Comparison of ENCODE assay signal across 12 cellular contexts in genomic region chr1:22639286-22639685, GRCh38. TPM values are rescaled to one million over a fixed set of nuclear protein-coding genes. Genes with fewer than 3 reads are reported as not detected.
DNase-seq lines count a peak whose midpoint lies in the region; ATAC-seq and TF ChIP-seq lines count a peak whose summit lies in the region.
"Had no signal": no experiment of that assay in that cellular context is flagged by ENCODE, and none has a peak within 500 bp of the region (broad histone marks: within the 10 kb centered on the region; RNA-seq: fewer than 3 reads in every experiment).

No MANE protein-coding gene starts in this region.

- H3K9me3 ChIP-seq in Panc1 (ENCODE audit: control insufficient read depth, insufficient read depth, low read depth, low read length): no peaks in the 10 kb centered on the region
- H3K9me3 ChIP-seq in suprapubic skin: no peaks in the 10 kb centered on the region
- H3K9me3 ChIP-seq: right lobe of liver had no signal

- 33% methylated on average over 8 of the region's 8 CpGs for WGBS in suprapubic skin

- in situ Hi-C loops in Panc1 (cut with HindIII; ENCODE audit: low pct_unique_long_range_greater_than_20kb, low sequenced_read_pairs): no loop called here

- no peaks in the 10 kb centered on the region for H3K4me1 ChIP-seq in Panc1 (ENCODE audit: control insufficient read depth, insufficient read depth, low read length)
- H3K4me1 ChIP-seq in suprapubic skin: peaks cover 5% of the 10 kb centered on the region
- H3K4me1 ChIP-seq: right lobe of liver had no signal

- CTCF ChIA-PET in Panc1 (lab: Charles Lee): interaction anchor here (0.6 kb wide), 1 partner anchor 146 kb away, joined by 9 read pairs; no protein-coding TSS in a partner anchor

- H3K27ac ChIP-seq in Panc1 (ENCODE audit: low read length) (no peak overlapping the region), suprapubic skin (no peak overlapping the region)
- H3K27ac ChIP-seq: right lobe of liver had no signal

- POLR2A ChIA-PET in Panc1 (lab: Charles Lee): no interaction called here

- H3K27me3 ChIP-seq in Panc1 (ENCODE audit: control insufficient read depth, insufficient read depth, low read length) (no peaks in the 10 kb centered on the region; the same call in 1 of the 2 replicates), suprapubic skin (peaks cover 41% of the 10 kb centered on the region)
- H3K27me3 ChIP-seq: right lobe of liver had no signal

- peak; percentile 32; the same call in 1 of the 2 replicates for TF ChIP-seq CTCF in Panc1 (IDR thresholded peaks at IDR 0.05)
- no peak for TF ChIP-seq CTCF in fibroblast of pulmonary artery (IDR thresholded peaks at IDR 0.05; ENCODE audit: low read length, missing control alignments)
- no peak for TF ChIP-seq CTCF in suprapubic skin (IDR thresholded peaks at IDR 0.05)

- DNase-seq in NCI-H524 (lab: John Stamatoyannopoulos, UW): peak; percentile 52 to 68
- DNase-seq in NCI-H524 treated with DMSO at 0.1 percent for 48 hours (lab: John Stamatoyannopoulos, UW): no peak
- no peak for DNase-seq in Panc1 (ENCODE audit: low read depth, low spot score)
- DNase-seq in fibroblast of pulmonary artery (ENCODE audit: low read depth): peak; percentile 15
- DNase-seq in suprapubic skin (ENCODE audit: low spot score in 2 of 2): no peak
- DNase-seq in UCSD-AML1 (lab: John Stamatoyannopoulos, UW; ENCODE audit: unreplicated experiment): no peak
- DNase-seq in activated CD8-positive, alpha-beta memory T cell treated with anti-CD3 and anti-CD28 coated beads for 24 hours: no peak
- DNase-seq: NCI-H446 treated with DMSO at 0.1 percent for 48 hours, right lobe of liver had no signal

- no peak for TF ChIP-seq POLR2A in suprapubic skin (IDR thresholded peaks at IDR 0.05)

- intact Hi-C loops in Panc1 (cut with micrococcal nuclease; ENCODE audit: unreplicated experiment): no loop called here

- TF ChIP-seq EP300 in suprapubic skin (IDR thresholded peaks at IDR 0.05): no peak

- ATAC-seq in Panc1 (no peak), HG02870 (IDR thresholded peaks at IDR 0.05; ENCODE audit: unreplicated experiment) (no peak)
- ATAC-seq: left colon had no signal

- H3K36me3 ChIP-seq in Panc1 (ENCODE audit: control insufficient read depth, insufficient read depth, low read length) (no peaks in the 10 kb centered on the region), suprapubic skin (no peaks in the 10 kb centered on the region)
- H3K36me3 ChIP-seq: right lobe of liver had no signal

- no peak overlapping the region for H3K4me3 ChIP-seq in Panc1 (ENCODE audit: low read depth in 2 of 2, low read length in 2 of 2)
- H3K4me3 ChIP-seq in fibroblast of pulmonary artery (replicated peaks; ENCODE audit: low read depth, low read length): no peak overlapping the region
- peak overlapping the region; percentile 28 for H3K4me3 ChIP-seq in suprapubic skin

- BruUV-seq in Panc1 (replicated peaks; lab: Mats Ljungman, UMichigan): no TSS peak

RNA-seq across cellular contexts. Expression of gene C1QA, which starts 2.9 kb away (rescaled TPM):
- total RNA-seq in Panc1 (2021; ENCODE audit: unreplicated experiment): 0.41 TPM
- polyA plus RNA-seq in Panc1 (2012; ENCODE audit: insufficient read length): not detected
- 10 to 100 TPM in 2 of 4 donors, 1 to 10 TPM in 2; 7.2 to 24.3 (median 16.4) TPM for total RNA-seq in suprapubic skin
- total RNA-seq: T-helper 2 cell treated with Interferon-gamma antibody and Interleukin-4, amounts not matched to agents 100 ng/mL and 5 ng/mL, for 36 hours had no signal

RNA-seq across cellular contexts. Expression of gene C1QC, which starts 4.1 kb away (rescaled TPM):
- 0.64 TPM for total RNA-seq in Panc1 (2021; ENCODE audit: unreplicated experiment)
- polyA plus RNA-seq in Panc1 (2012; ENCODE audit: insufficient read length): 0.19 TPM
- 10 to 100 TPM in 3 of 4 donors, 1 to 10 TPM in 1; 6.5 to 31.9 (median 20.4) TPM for total RNA-seq in suprapubic skin
- total RNA-seq: T-helper 2 cell treated with Interferon-gamma antibody and Interleukin-4, amounts not matched to agents 100 ng/mL and 5 ng/mL, for 36 hours had no signal

RNA-seq across cellular contexts. Expression of gene C1QB, which starts 13.8 kb away (rescaled TPM):
- total RNA-seq in Panc1 (2021; ENCODE audit: unreplicated experiment) (0.33 TPM), suprapubic skin (10 to 100 TPM; 14.5 to 71.5 (median 33.0) TPM)
- polyA plus RNA-seq in Panc1 (2012; ENCODE audit: insufficient read length): not detected
- total RNA-seq: T-helper 2 cell treated with Interferon-gamma antibody and Interleukin-4, amounts not matched to agents 100 ng/mL and 5 ng/mL, for 36 hours had no signal

Comparison
In these comparisons a context has a peak if more than half of its experiments do, and no peak if none do; other contexts are left out.
1. DNase-seq: peak in NCI-H524 (2 of 2) and fibroblast of pulmonary artery (single experiment); none in NCI-H524 treated with DMSO at 0.1 percent for 48 hours (single experiment), Panc1 (single experiment), suprapubic skin (0 of 2), UCSD-AML1 (single experiment) and activated CD8-positive, alpha-beta memory T cell treated with anti-CD3 and anti-CD28 coated beads for 24 hours (single experiment).
2. RNA of gene C1QB, which starts 13.8 kb away (total RNA-seq): 14.5 to 71.5 TPM in suprapubic skin; 0.33 TPM in Panc1 (single experiment); every median in the first group is over 10 times any median in the second.